ENCODE assay signal across 13 cellular contexts in the genomic region with DNA sequence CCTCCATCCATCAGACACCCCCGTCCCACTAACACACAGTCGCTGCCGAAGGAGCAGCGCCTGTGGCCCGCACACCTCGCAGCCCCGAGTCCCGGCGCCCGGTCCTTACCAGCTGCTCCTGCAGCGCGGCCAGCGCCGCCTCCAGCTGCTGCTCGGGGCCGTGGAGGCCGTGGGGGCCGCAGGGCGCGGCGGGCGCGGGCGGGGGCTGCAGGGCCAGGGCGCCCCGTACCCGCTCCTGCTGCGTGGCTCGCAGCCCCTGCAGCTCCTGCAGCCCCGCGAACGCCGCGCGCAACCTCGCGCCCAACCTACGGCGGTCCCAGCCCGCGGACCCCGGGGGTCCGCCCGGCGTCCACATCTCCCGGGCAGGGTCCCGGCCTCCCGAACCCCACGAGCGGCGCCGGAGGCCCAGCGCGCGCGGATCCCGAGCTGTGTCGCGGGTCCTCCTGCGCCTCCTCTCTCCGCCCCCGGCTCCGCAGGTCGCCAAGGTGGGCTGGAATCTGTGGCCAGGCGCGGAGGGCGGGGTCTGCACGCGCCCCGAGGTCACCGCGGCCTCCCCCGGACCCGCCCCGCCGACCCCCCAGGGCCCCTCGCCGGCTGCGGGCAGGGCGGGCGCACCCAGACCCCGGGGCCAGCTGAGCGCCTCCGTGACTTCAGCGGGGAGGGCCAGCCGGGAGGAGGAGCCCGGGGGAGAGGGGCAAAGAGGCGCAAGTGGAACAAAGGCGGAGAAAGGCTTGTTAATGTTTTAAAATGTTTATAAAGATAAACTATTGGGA. TPM values are rescaled to one million over a fixed set of nuclear protein-coding genes. Genes with fewer than 3 reads are reported as not detected.
DNase-seq lines count a peak whose midpoint lies in the region; ATAC-seq, FAIRE-seq and TF ChIP-seq lines count a peak whose summit lies in the region.
"Had no signal": no experiment of that assay in that cellular context is flagged by ENCODE, and none has a peak within 500 bp of the region (broad histone marks: within the 10 kb centered on the region; RNA-seq: fewer than 3 reads in every experiment).

Gene DACT2 (minus strand): TSS at position 499 of the 773 bp plus-strand sequence. CDS start 144 bp downstream, at position 355.

- peaks cover 7% of the 10 kb centered on the region; the same call in 1 of the 2 replicates for H3K23me2 ChIP-seq in H1 (ENCODE audit: low read depth, low read length)

- TF ChIP-seq EP300 in H1 (IDR thresholded peaks at IDR 0.05; ENCODE audit: borderline replicate concordance in 1 of 2, low read depth in 2 of 2, low read length in 2 of 2) (no peak), sigmoid colon (IDR thresholded peaks at IDR 0.05) (no peak)

- H2AFZ ChIP-seq in H1 (ENCODE audit: low read length): no peak within 1 kb of the TSS; the same call in 1 of the 2 replicates

- H2AK5ac ChIP-seq in H1 (ENCODE audit: low read depth, low read length): no peak within 1 kb of the TSS

- H3K18ac ChIP-seq in H1 (ENCODE audit: extremely low read depth, low read length): peak within 1 kb of the TSS; percentile 60; the same call in 1 of the 2 replicates

- H3K27ac ChIP-seq in H1 (ENCODE audit: low read depth, low read length): no peak within 1 kb of the TSS
- H3K27ac ChIP-seq in sigmoid colon: no peak within 1 kb of the TSS
- H3K27ac ChIP-seq: thyroid gland had no signal

- H2BK20ac ChIP-seq in H1 (ENCODE audit: low read length): 0 out of 2 replicates have a peak within 1 kb of the TSS, but pooled peaks have one; percentile 0

- no peaks in the 10 kb centered on the region for H3K79me1 ChIP-seq in H1 (ENCODE audit: low read depth, low read length)

- H3K4me1 ChIP-seq in H1 (replicated peaks in 1 of 4; ENCODE audit: control insufficient read depth in 3 of 4, insufficient read depth in 4 of 4, low read length in 3 of 4) (peaks cover 3 to 14% (median 8%) of the 10 kb centered on the region in 4 experiments; a peak in 6 of 7 replicates), sigmoid colon (peaks cover 0 to 18% (median 11%) of the 10 kb centered on the region in 4 donors)

- peak within 1 kb of the TSS; percentile 87 to 98 for H3K4me2 ChIP-seq in H1 (ENCODE audit: insufficient read depth in 1 of 2, low read depth in 2 of 2, low read length in 2 of 2)

- H3K4ac ChIP-seq in H1 (replicated peaks; ENCODE audit: insufficient read length, low read depth, low read length): no peak within 1 kb of the TSS

- no peak within 1 kb of the TSS for H3K14ac ChIP-seq in H1 (ENCODE audit: insufficient read length)

- intact Hi-C loops in left colon (cut with DNase I, micrococcal nuclease): no loop called here
- intact Hi-C loops in sigmoid colon (cut with DNase I): no loop called here

- peak; percentile 73 for ATAC-seq in left colon

- no peak for TF ChIP-seq RAD21 in H1 (IDR thresholded peaks at IDR 0.05 in 1 of 2, conservative IDR thresholded peaks at IDR 0.05 in 1 of 2; ENCODE audit: low read depth in 2 of 2, low read length in 2 of 2)

- H4K8ac ChIP-seq in H1 (ENCODE audit: extremely low read depth, insufficient read depth, low read length): no peak within 1 kb of the TSS

- DNase-seq in MG63: peak; percentile 17
- no peak for DNase-seq in H1 (ENCODE audit: low read depth in 1 of 2, low spot score in 2 of 2)
- peak in 1 of 2 donors; percentile 39 for DNase-seq in left colon
- no peak for DNase-seq in sigmoid colon
- no peak for DNase-seq in AG08396 (ENCODE audit: low spot score)
- no peak for DNase-seq in activated effector memory CD4-positive, alpha-beta T cell treated with anti-CD3 and anti-CD28 coated beads, Interleukin-2, amount 50 U/mL, for 16 hours
- DNase-seq in activated CD8-positive, alpha-beta memory T cell treated with anti-CD3 and anti-CD28 coated beads, Interleukin-2, amount 50 U/mL, for 4 hours: no peak
- no peak for DNase-seq in activated CD4-positive, CD25-positive, alpha-beta regulatory T cell (lab: John Stamatoyannopoulos, UW)
- DNase-seq: MV-4-11, thyroid gland had no signal

- H3K79me2 ChIP-seq in H1 (ENCODE audit: control insufficient read depth in 1 of 2, insufficient read depth in 2 of 2, low read length in 2 of 2): no peaks in the 10 kb centered on the region

- no peaks in the 10 kb centered on the region for H3K36me3 ChIP-seq in MG63
- H3K36me3 ChIP-seq in H1 (ENCODE audit: control insufficient read depth in 2 of 4, insufficient read depth in 4 of 4, low read length in 3 of 4): no peaks in the 10 kb centered on the region
- H3K36me3 ChIP-seq in sigmoid colon: no peaks in the 10 kb centered on the region
- H3K36me3 ChIP-seq: thyroid gland had no signal

- H4K5ac ChIP-seq in H1 (ENCODE audit: insufficient read length, low read depth, low read length): no peak within 1 kb of the TSS

- no peak within 1 kb of the TSS for H3K23ac ChIP-seq in H1 (ENCODE audit: insufficient read length)

- CTCF ChIA-PET in H1 (lab: Charles Lee; ENCODE audit: partially characterized antibody): interaction anchor here (0.6 to 4.6 kb wide), 5 partner anchors 13 to 277 kb away, joined by 3 to 19 read pairs (median 3); no protein-coding TSS in a partner anchor

- peak within 1 kb of the TSS; percentile 20 to 50 (median 42); a peak in 3 of 7 replicates for H3K9ac ChIP-seq in H1 (replicated peaks in 1 of 4; ENCODE audit: extremely low read depth in 1 of 4, low read depth in 3 of 4, low read length in 3 of 4)

- no peak within 1 kb of the TSS for H3K56ac ChIP-seq in H1 (replicated peaks; ENCODE audit: insufficient read length, low read depth, low read length)

- H3K9me3 ChIP-seq in MG63 (0 out of 2 replicates have a peak, but pooled peaks cover 3% of the 10 kb centered on the region), H1 (ENCODE audit: insufficient read depth in 2 of 2, low read depth in 1 of 2, low read length in 1 of 2) (peaks cover 0 to 6% of the 10 kb centered on the region in 2 experiments; a peak in 1 of 4 replicates), sigmoid colon (peaks cover 0 to 3% (median 0%) of the 10 kb centered on the region in 4 donors)
- H3K9me3 ChIP-seq: thyroid gland had no signal

- H3K27me3 ChIP-seq in MG63 (no peaks in the 10 kb centered on the region), H1 (replicated peaks in 1 of 4; ENCODE audit: control insufficient read depth in 3 of 4, extremely low read depth in 1 of 4, insufficient read depth in 3 of 4, low read length in 3 of 4) (peaks cover 0 to 19% (median 12%) of the 10 kb centered on the region in 4 experiments; a peak in 4 of 7 replicates), sigmoid colon (peaks cover 7 to 32% (median 23%) of the 10 kb centered on the region in 3 donors)
- H3K27me3 ChIP-seq: thyroid gland had no signal

- 2% methylated on average over 29 of the region's 89 CpGs; no CpG with 5 or more reads in 1 of the 2 experiments for WGBS in H1 (ENCODE audit: extremely low coverage in 1 of 2, insufficient coverage in 1 of 2, insufficient read length in 1 of 2, insufficient replicate concordance in 2 of 2, low coverage in 1 of 2, low lambda C conversion rate in 2 of 2, missing lambda C conversion rate in 1 of 2), 2 experiments
- WGBS in sigmoid colon, 2 donors: 1 to 3% methylated on average over 89 of the region's 89 CpGs

- peaks cover 0 to 1% of the 10 kb centered on the region in 2 experiments for H4K20me1 ChIP-seq in H1 (replicated peaks in 1 of 2; ENCODE audit: control insufficient read depth in 1 of 2, insufficient read depth in 2 of 2, low read length in 2 of 2)

- H2BK5ac ChIP-seq in H1 (ENCODE audit: low read depth, low read length): no peak within 1 kb of the TSS

- H2BK15ac ChIP-seq in H1 (ENCODE audit: low read length): 0 out of 2 replicates have a peak within 1 kb of the TSS, but pooled peaks have one; percentile 40

- FAIRE-seq in H1 (lab: Jason Lieb, UNC): no peak
- FAIRE-seq: endometrium, GM18507 had no signal

- TF ChIP-seq CTCF in H1 (IDR thresholded peaks at IDR 0.05; ENCODE audit: control extremely low read depth in 1 of 3, insufficient read depth in 1 of 3, low read depth in 1 of 3, low read length in 3 of 3): no peak
- TF ChIP-seq CTCF in sigmoid colon (IDR thresholded peaks at IDR 0.05): no peak

- no peak; a peak in 1 of 3 replicates for TF ChIP-seq POLR2A in H1 (IDR thresholded peaks at IDR 0.05; ENCODE audit: control extremely low read depth in 1 of 2, low read depth in 2 of 2, low read length in 2 of 2)
- no peak for TF ChIP-seq POLR2A in sigmoid colon (IDR thresholded peaks at IDR 0.05)

- no peak within 1 kb of the TSS; the same call in 1 of the 2 replicates for H2BK12ac ChIP-seq in H1 (ENCODE audit: low read depth, low read length)

- POLR2A ChIA-PET in H1 (lab: Charles Lee; ENCODE audit: partially characterized antibody): interaction anchor here (2.5 kb wide), 1 partner anchor 13 kb away, joined by 7 read pairs; no protein-coding TSS in a partner anchor

- H4K91ac ChIP-seq in H1 (replicated peaks; ENCODE audit: insufficient read length, low read length): no peak within 1 kb of the TSS

- no peak within 1 kb of the TSS for H2BK120ac ChIP-seq in H1 (replicated peaks; ENCODE audit: low read depth, low read length)

- H3K4me3 ChIP-seq in MG63 (no peak within 1 kb of the TSS), H1 (ENCODE audit: extremely low read depth in 1 of 4, insufficient read depth in 2 of 4, low read depth in 3 of 4, low read length in 4 of 4) (peak within 1 kb of the TSS; percentile 64 to 78 (median 67)), sigmoid colon (peak within 1 kb of the TSS in 3 of 4 donors; percentile 28 to 51 (median 50))

TF ChIP-seq in H1, 55 proteins besides CTCF, POLR2A, EP300 and RAD21 (continues in another document):
- TF ChIP-seq CBX8 (IDR thresholded peaks at IDR 0.05; ENCODE audit: borderline replicate concordance, low read depth, low read length) (no peak), KDM4A (IDR thresholded peaks at IDR 0.05; ENCODE audit: low read depth, low read length, severe bottlenecking) (peak; percentile 94), PHF8 (conservative IDR thresholded peaks at IDR 0.05; ENCODE audit: low read depth, low read length) (peak; percentile 12; the same call in 1 of the 2 replicates), RBBP5 (IDR thresholded peaks at IDR 0.05; ENCODE audit: borderline replicate concordance, low read depth, low read length) (peak; percentile 38; the same call in 1 of the 2 replicates)

RNA-seq across cellular contexts. Expression of gene DACT2, which starts in this region (rescaled TPM):
- total RNA-seq in MG63 (2014; rRNA removed; shearing (Covaris generic); ENCODE audit: low replicate concordance): not detected in 2 replicates
- total RNA-seq in H1 (2021; fragmentation: NEBNext Ultra II Directional; extraction: Animal tissue kit (Norgen Biotek cat#: 25700)): 3.1 and 3.9 TPM in 2 replicates
- 2.9 and 4.8 TPM in 2 replicates for polyA plus RNA-seq in H1 (2011; rRNA removed)
- 3.4 TPM for polyA plus RNA-seq in H1 (2011; cell fraction: cytosol; rRNA removed)
- 5.3 TPM for polyA plus RNA-seq in H1 (2011; cell fraction: nucleus; rRNA removed)
- polyA plus RNA-seq in H1 (2012, experiment 1 of 2): 2.8 to 3.8 TPM (median 3.2 TPM) in 4 replicates
- 3.5 TPM for polyA plus RNA-seq in H1 (2012, experiment 2 of 2)
- polyA plus RNA-seq in H1 (2013, experiment 1 of 2): 1.6 TPM
- polyA plus RNA-seq in H1 (2013, experiment 2 of 2): 1.6 TPM
- polyA minus RNA-seq in H1 (2011; rRNA and poly(A)+ RNA removed): 1.1 and 1.6 TPM in 2 replicates
- 4.1 TPM for polyA minus RNA-seq in H1 (2011; cell fraction: cytosol; rRNA and poly(A)+ RNA removed)
- 2.1 TPM for polyA minus RNA-seq in H1 (2011; cell fraction: nucleus; rRNA and poly(A)+ RNA removed)
- 1 to 10 TPM; 1.9 to 2.5 TPM for total RNA-seq in left colon
- total RNA-seq in sigmoid colon: 1 to 10 TPM in 1 of 4 donors, under 1 TPM in 3; 0.16 to 1.1 (median 0.52) TPM
- under 1 TPM; 0.23 to 0.92 (median 0.60) TPM for polyA plus RNA-seq in sigmoid colon
- total RNA-seq: OCI-LY7 had no signal

Comparison
In these comparisons a context has a peak if more than half of its experiments do, and no peak if none do; other contexts are left out.
1. Peak in DNase-seq in MG63; RNA of the gene not detected or under 1 TPM.